In the genomic region with DNA sequence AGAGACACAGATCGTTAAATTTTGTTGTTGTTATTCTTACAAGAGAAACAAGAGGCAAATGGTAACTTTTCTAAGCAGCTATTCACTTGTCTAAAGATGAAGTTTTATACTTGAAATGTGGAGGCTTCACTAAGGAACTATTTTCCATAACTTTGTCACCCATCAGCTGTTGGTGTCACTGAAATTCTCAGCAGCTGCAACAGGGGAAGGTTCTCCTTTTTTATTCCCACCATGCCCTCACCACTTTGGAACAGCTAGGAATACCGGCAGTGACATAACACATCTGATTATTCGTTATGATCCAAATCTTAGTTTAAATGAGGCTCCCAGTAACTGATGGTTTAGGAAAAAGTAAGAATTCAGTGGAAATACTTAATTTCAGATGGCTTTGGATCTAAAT, we compare ENCODE assay signal across 19 cellular contexts.
DNase-seq lines count a peak whose midpoint lies in the region; ATAC-seq, FAIRE-seq and TF ChIP-seq lines count a peak whose summit lies in the region.
"Had no signal": no experiment of that assay in that cellular context is flagged by ENCODE, and none has a peak within 500 bp of the region (broad histone marks: within the 10 kb centered on the region; RNA-seq: fewer than 3 reads in every experiment).

No MANE protein-coding gene starts in this region.

- no TSS peak for BruUV-seq in K562 (replicated peaks; lab: Mats Ljungman, UMichigan)

- no peaks in the 10 kb centered on the region for H3K79me2 ChIP-seq in K562 (ENCODE audit: control insufficient read depth, insufficient read depth, low read length)

- H3K4me1 ChIP-seq in BLaER1 treated with 17β-estradiol and CSF1 and Interleukin-3, amounts not matched to agents 10 nM and 100 nM = peaks cover 0 to 20% (median 12%) of the 10 kb centered on the region in 10 experiments; a peak in 15 of 20 replicates
- H3K4me1 ChIP-seq in SJCRH30 (peaks cover 21% of the 10 kb centered on the region), K562 (replicated peaks in 1 of 2; ENCODE audit: control insufficient read depth in 2 of 2, insufficient read depth in 2 of 2, low read length in 2 of 2) (no peaks in the 10 kb centered on the region)

- ATAC-seq in activated CD4-positive, alpha-beta T cell treated with anti-CD3 and anti-CD28 coated beads for 36 hours = no peak
- ATAC-seq in K562 = no peak
- no peak for ATAC-seq in GM21786 (IDR thresholded peaks at IDR 0.05; ENCODE audit: unreplicated experiment)
- ATAC-seq: GM23338 had no signal

- no peaks in the 10 kb centered on the region for H4K20me1 ChIP-seq in BLaER1 treated with 17β-estradiol and CSF1 and Interleukin-3, amounts not matched to agents 10 nM and 100 nM
- no peaks in the 10 kb centered on the region for H4K20me1 ChIP-seq in K562 (replicated peaks; ENCODE audit: control insufficient read depth, insufficient read depth, low read length)

- H3K9me1 ChIP-seq in K562 (ENCODE audit: control insufficient read depth, insufficient read depth, low read length) = no peaks in the 10 kb centered on the region

- no peaks in the 10 kb centered on the region for H3K36me3 ChIP-seq in BLaER1 treated with 17β-estradiol and CSF1 and Interleukin-3, amounts not matched to agents 10 nM and 100 nM
- H3K36me3 ChIP-seq in SJCRH30 (no peaks in the 10 kb centered on the region), K562 (ENCODE audit: control insufficient read depth, insufficient read depth, low read length) (no peaks in the 10 kb centered on the region)

- peak overlapping the region; percentile 34 for H3K4me3 Mint-ChIP-seq in activated CD4-positive, alpha-beta T cell treated with anti-CD3 and anti-CD28 coated beads for 36 hours
- H3K4me3 Mint-ChIP-seq: CD14-positive monocyte, GM23338, IgD-negative memory B cell had no signal

- TF ChIP-seq POLR2A in K562 (conservative IDR thresholded peaks at IDR 0.05) = no peak

- no peak for DNase-seq in activated CD4-positive, alpha-beta T cell treated with anti-CD3 and anti-CD28 coated beads for 36 hours
- no peak for DNase-seq in activated CD4-positive, alpha-beta T cell treated with anti-CD3 and anti-CD28 coated beads, Interleukin-2, amount 50 U/mL, for 4 hours
- DNase-seq in SJCRH30 (peak; percentile 63 to 82), K562 (ENCODE audit: extremely low read depth in 1 of 4, low spot score in 3 of 4) (no peak), EL (no peak)
- DNase-seq in stimulated activated CD8-positive, alpha-beta memory T cell treated with anti-CD3 and anti-CD28 coated beads, Interleukin-4, amount 100 ng/mL, for 48 hours = no peak
- DNase-seq: DMS79 treated with DMSO at 0.1 percent for 48 hours, GF-D8, NCI-H1105, NCI-H187, NCI-H446, PC-9 had no signal

- CTCF ChIA-PET in activated CD4-positive, alpha-beta T cell treated with anti-CD3 and anti-CD28 coated beads for 36 hours (lab: Charles Lee) = interaction anchor here (0.6 to 1.1 kb wide), 3 partner anchors 34 to 226 kb away, joined by 3 to 4 read pairs (median 3); no protein-coding TSS in a partner anchor
- CTCF ChIA-PET in K562 (lab: Yijun Ruan, JAX; ENCODE audit: low intra/inter-chr PET ratio) = no interaction called here

- peaks cover 24% of the 10 kb centered on the region for H3K4me1 Mint-ChIP-seq in activated CD4-positive, alpha-beta T cell treated with anti-CD3 and anti-CD28 coated beads for 36 hours
- H3K4me1 Mint-ChIP-seq: CD14-positive monocyte had no signal

- no peak for FAIRE-seq in K562 (lab: Jason Lieb, UNC)
- FAIRE-seq: A204.1, GM19239 had no signal

- no peak for TF ChIP-seq CTCF in K562 (IDR thresholded peaks at IDR 0.05 in 2 of 3, conservative IDR thresholded peaks at IDR 0.05 in 1 of 3; ENCODE audit: insufficient read depth in 2 of 3, low read depth in 1 of 3, low read length in 3 of 3)

- 10% methylated on average over 3 of the region's 3 CpGs for WGBS in K562 (ENCODE audit: insufficient coverage, low coverage, missing lambda C conversion rate)

- H3K27me3 ChIP-seq in BLaER1 treated with 17β-estradiol and CSF1 and Interleukin-3, amounts not matched to agents 10 nM and 100 nM = no peaks in the 10 kb centered on the region
- H3K27me3 ChIP-seq in SJCRH30 (no peaks in the 10 kb centered on the region), K562 (ENCODE audit: control insufficient read depth in 2 of 2, insufficient read depth in 2 of 2, low read length in 2 of 2) (0 out of 5 replicates have a peak, but pooled peaks cover 0 to 3% of the 10 kb centered on the region in 2 experiments)

- POLR2A ChIA-PET in activated CD4-positive, alpha-beta T cell treated with anti-CD3 and anti-CD28 coated beads for 36 hours (lab: Charles Lee) = no interaction called here
- POLR2A ChIA-PET in K562 (lab: Yijun Ruan, JAX) = no interaction called here

- intact Hi-C loops in activated CD4-positive, alpha-beta T cell treated with anti-CD3 and anti-CD28 coated beads for 36 hours (cut with DNase I, micrococcal nuclease) = no loop called here
- intact Hi-C loops in K562 (cut with micrococcal nuclease) = no loop called here

- in situ Hi-C loops in K562 (cut with MboI) = no loop called here

- H3K9me3 Mint-ChIP-seq in activated CD4-positive, alpha-beta T cell treated with anti-CD3 and anti-CD28 coated beads for 36 hours (ENCODE audit: low read depth) = no peaks in the 10 kb centered on the region

- peak overlapping the region; percentile 1; the same call in 1 of the 2 replicates for H2AFZ ChIP-seq in K562 (ENCODE audit: low read depth, low read length)
- H2AFZ ChIP-seq: GM23338, PC-9 had no signal

- no peak overlapping the region for H3K27ac ChIP-seq in BLaER1 treated with 17β-estradiol and CSF1 and Interleukin-3, amounts not matched to agents 10 nM and 100 nM
- peak overlapping the region; percentile 82 for H3K27ac ChIP-seq in SJCRH30
- no peak overlapping the region for H3K27ac ChIP-seq in K562 (ENCODE audit: extremely low read depth, low read depth, low read length)
- H3K27ac ChIP-seq: PC-9 had no signal

- no peak overlapping the region for H3K4me3 ChIP-seq in BLaER1 treated with 17β-estradiol and CSF1 and Interleukin-3, amounts not matched to agents 10 nM and 100 nM
- H3K4me3 ChIP-seq in SJCRH30 = no peak overlapping the region
- H3K4me3 ChIP-seq in K562 = no peak overlapping the region
- H3K4me3 ChIP-seq: GM23338, PC-9 had no signal

- no peaks in the 10 kb centered on the region for H3K36me3 Mint-ChIP-seq in activated CD4-positive, alpha-beta T cell treated with anti-CD3 and anti-CD28 coated beads for 36 hours (ENCODE audit: low read depth)
- H3K36me3 Mint-ChIP-seq: CD14-positive monocyte, IgD-negative memory B cell had no signal

- H3K9me3 ChIP-seq in BLaER1 treated with 17β-estradiol and CSF1 and Interleukin-3, amounts not matched to agents 10 nM and 100 nM (replicated peaks in 1 of 11) = peaks cover 0 to 15% (median 4%) of the 10 kb centered on the region in 11 experiments; a peak in 10 of 22 replicates
- H3K9me3 ChIP-seq in SJCRH30 (replicated peaks) (peaks cover 3% of the 10 kb centered on the region; the same call in 1 of the 2 replicates), K562 (replicated peaks; ENCODE audit: control insufficient read depth, insufficient read depth, low read depth, low read length) (no peaks in the 10 kb centered on the region)

- TF ChIP-seq EP300 in K562 (IDR thresholded peaks at IDR 0.05; ENCODE audit: low read length) = no peak

- H3K4me2 ChIP-seq in BLaER1 treated with 17β-estradiol and CSF1 and Interleukin-3, amounts not matched to agents 10 nM and 100 nM = peak overlapping the region in 10 of 11 experiments; percentile 11 to 54 (median 34); a peak in 13 of 22 replicates
- no peak overlapping the region for H3K4me2 ChIP-seq in K562 (ENCODE audit: insufficient read depth, low read length)
- H3K4me2 ChIP-seq: GM23338, PC-9 had no signal

- no peak for TF ChIP-seq RAD21 in K562 (CRISPR knock-in tag; conservative IDR thresholded peaks at IDR 0.05 in 1 of 2, IDR thresholded peaks at IDR 0.05 in 1 of 2)

- no peak overlapping the region for H3K9ac ChIP-seq in BLaER1 treated with 17β-estradiol and CSF1 and Interleukin-3, amounts not matched to agents 10 nM and 100 nM
- no peak overlapping the region for H3K9ac ChIP-seq in K562 (ENCODE audit: insufficient read depth in 1 of 2, low read depth in 2 of 2, low read length in 2 of 2)

- H3K27me3 Mint-ChIP-seq in activated CD4-positive, alpha-beta T cell treated with anti-CD3 and anti-CD28 coated beads for 36 hours = peaks cover 2% of the 10 kb centered on the region

- H3K27ac Mint-ChIP-seq in activated CD4-positive, alpha-beta T cell treated with anti-CD3 and anti-CD28 coated beads for 36 hours = peak overlapping the region; percentile 26
- H3K27ac Mint-ChIP-seq: CD14-positive monocyte, GM23338, IgD-negative memory B cell had no signal

TF ChIP-seq in K562, 482 proteins besides CTCF, POLR2A, EP300 and RAD21 (continues in another document):
- TF ChIP-seq ELK3 (CRISPR knock-in tag; IDR thresholded peaks at IDR 0.05) (no peak), ZNF263 (CRISPR knock-in tag; IDR thresholded peaks at IDR 0.05; ENCODE audit: borderline replicate concordance) (no peak), ZNF639 (CRISPR knock-in tag; conservative IDR thresholded peaks at IDR 0.05 in 1 of 2, IDR thresholded peaks at IDR 0.05 in 1 of 2) (no peak), ATF3 (IDR thresholded peaks at IDR 0.05) (no peak), ATF3 (CRISPR knock-in tag; conservative IDR thresholded peaks at IDR 0.05) (no peak)

Comparison
In these comparisons a context has a peak if more than half of its experiments do, and no peak if none do; other contexts are left out.
1. DNase-seq: peak in SJCRH30 (2 of 2); none in activated CD4-positive, alpha-beta T cell treated with anti-CD3 and anti-CD28 coated beads for 36 hours (single experiment), activated CD4-positive, alpha-beta T cell treated with anti-CD3 and anti-CD28 coated beads, Interleukin-2, amount 50 U/mL, for 4 hours (0 of 2), K562 (0 of 4), stimulated activated CD8-positive, alpha-beta memory T cell treated with anti-CD3 and anti-CD28 coated beads, Interleukin-4, amount 100 ng/mL, for 48 hours (single experiment) and EL (single experiment).